In genomic region chr5:113433071-113433470, GRCh38 we compare ENCODE assay signal across 23 cellular contexts. TPM values are rescaled to one million over a fixed set of nuclear protein-coding genes. Genes with fewer than 3 reads are reported as not detected.
"Had no signal": no experiment of that assay in that cellular context is flagged by ENCODE, and none has a peak within 500 bp of the region (broad histone marks: within the 10 kb centered on the region; RNA-seq: fewer than 3 reads in every experiment).

No MANE protein-coding gene starts in this region.

- H3K27ac ChIP-seq: coronary artery, dorsolateral prefrontal cortex, epithelial cell of prostate, esophagus squamous epithelium, gastrocnemius medialis, heart right ventricle, left lung, lower lobe of right lung had no signal

- H3K36me3 ChIP-seq: esophagus squamous epithelium, gastrocnemius medialis, heart right ventricle, left lung, lower lobe of right lung had no signal

- H3K9me3 Mint-ChIP-seq: mesothelial cell of epicardium had no signal

- H3K4me3 Mint-ChIP-seq: mesothelial cell of epicardium had no signal

- H3K9me3 ChIP-seq: esophagus squamous epithelium, gastrocnemius medialis, heart right ventricle, left lung, lower lobe of right lung, mucosa of descending colon had no signal

- H3K4me3 ChIP-seq: coronary artery, dorsolateral prefrontal cortex, esophagus squamous epithelium, gastrocnemius medialis, heart right ventricle, left lung, lower lobe of right lung, mucosa of descending colon had no signal

- ATAC-seq: esophagus mucosa, gastrocnemius medialis, heart right ventricle, left cardiac atrium, left lung, left ventricle myocardium superior, lower lobe of right lung, mucosa of descending colon had no signal

- H3K36me3 Mint-ChIP-seq: mesothelial cell of epicardium had no signal

- H3K4me1 ChIP-seq: gastrocnemius medialis, left lung, lower lobe of right lung had no signal

- H3K27ac Mint-ChIP-seq: mesothelial cell of epicardium had no signal

- DNase-seq: dermis blood vessel endothelial cell; dorsolateral prefrontal cortex; effector CD4-positive, alpha-beta T cell; effector memory CD4-positive, alpha-beta T cell; erythroblast; esophagus squamous epithelium; foreskin fibroblast; foreskin melanocyte; gastrocnemius medialis; glutamatergic neuron; head of caudate nucleus; heart right ventricle; hippocampal formation; left cardiac atrium; left lung; left ventricle myocardium superior; lower lobe of right lung; mesenchymal stem cell; mucosa of descending colon had no signal

- H3K27me3 ChIP-seq: dorsolateral prefrontal cortex, esophagus squamous epithelium, gastrocnemius medialis, heart right ventricle, left lung had no signal

RNA-seq across cellular contexts. Expression of gene TSSK1B, which starts 1.7 kb away (rescaled TPM):
- polyA plus RNA-seq: heart right ventricle had no signal
